ENCODE assay signal across 1 cellular context in the genomic region with DNA sequence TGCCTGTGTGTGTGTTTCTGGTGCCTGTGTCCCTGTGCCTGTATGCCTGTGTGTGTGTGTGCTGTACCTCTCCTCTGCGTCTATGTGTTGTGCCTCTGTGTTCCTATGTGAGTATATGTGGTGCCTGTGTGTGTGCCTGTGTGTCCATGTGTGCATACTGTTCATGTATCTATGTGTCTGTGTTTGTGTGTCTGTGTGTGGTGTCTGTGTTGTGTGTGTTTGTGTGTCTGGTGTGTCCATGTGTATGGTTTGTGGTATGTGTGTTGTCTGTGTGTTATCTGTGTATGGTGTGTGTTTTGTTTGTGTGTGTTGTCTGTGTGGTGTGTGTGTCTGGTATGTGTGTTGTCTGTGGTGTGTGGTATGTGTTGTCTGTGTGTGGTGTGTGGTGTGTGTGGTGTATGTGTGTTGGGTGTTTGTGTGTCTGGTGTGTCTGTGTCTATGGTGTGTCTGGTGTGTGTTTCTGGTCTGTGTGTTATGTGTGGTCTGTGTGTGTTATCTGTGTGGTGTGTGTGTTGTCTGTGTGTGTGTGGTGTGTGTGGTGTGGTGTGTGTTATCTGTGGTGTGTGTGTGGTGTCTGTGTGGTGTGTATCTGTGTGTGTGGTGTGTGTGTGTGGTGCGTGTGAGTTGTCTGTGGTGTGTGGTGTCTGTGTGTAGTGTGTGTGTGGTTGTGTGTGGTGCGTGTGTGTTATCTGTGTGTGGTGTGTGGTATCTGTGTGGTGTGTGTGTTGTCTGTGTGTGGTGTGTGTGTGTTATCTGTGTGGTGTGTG.
A peak's percentile ranks its signal among the peaks of the same experiment; 100 is the strongest.
TF ChIP-seq lines count a peak whose summit lies in the region.

No MANE protein-coding gene starts in this region.

TF ChIP-seq in WTC11, 78 proteins besides CTCF, POLR2A, EP300 and RAD21 (continued from another document):
- TF ChIP-seq, protein P1, sequence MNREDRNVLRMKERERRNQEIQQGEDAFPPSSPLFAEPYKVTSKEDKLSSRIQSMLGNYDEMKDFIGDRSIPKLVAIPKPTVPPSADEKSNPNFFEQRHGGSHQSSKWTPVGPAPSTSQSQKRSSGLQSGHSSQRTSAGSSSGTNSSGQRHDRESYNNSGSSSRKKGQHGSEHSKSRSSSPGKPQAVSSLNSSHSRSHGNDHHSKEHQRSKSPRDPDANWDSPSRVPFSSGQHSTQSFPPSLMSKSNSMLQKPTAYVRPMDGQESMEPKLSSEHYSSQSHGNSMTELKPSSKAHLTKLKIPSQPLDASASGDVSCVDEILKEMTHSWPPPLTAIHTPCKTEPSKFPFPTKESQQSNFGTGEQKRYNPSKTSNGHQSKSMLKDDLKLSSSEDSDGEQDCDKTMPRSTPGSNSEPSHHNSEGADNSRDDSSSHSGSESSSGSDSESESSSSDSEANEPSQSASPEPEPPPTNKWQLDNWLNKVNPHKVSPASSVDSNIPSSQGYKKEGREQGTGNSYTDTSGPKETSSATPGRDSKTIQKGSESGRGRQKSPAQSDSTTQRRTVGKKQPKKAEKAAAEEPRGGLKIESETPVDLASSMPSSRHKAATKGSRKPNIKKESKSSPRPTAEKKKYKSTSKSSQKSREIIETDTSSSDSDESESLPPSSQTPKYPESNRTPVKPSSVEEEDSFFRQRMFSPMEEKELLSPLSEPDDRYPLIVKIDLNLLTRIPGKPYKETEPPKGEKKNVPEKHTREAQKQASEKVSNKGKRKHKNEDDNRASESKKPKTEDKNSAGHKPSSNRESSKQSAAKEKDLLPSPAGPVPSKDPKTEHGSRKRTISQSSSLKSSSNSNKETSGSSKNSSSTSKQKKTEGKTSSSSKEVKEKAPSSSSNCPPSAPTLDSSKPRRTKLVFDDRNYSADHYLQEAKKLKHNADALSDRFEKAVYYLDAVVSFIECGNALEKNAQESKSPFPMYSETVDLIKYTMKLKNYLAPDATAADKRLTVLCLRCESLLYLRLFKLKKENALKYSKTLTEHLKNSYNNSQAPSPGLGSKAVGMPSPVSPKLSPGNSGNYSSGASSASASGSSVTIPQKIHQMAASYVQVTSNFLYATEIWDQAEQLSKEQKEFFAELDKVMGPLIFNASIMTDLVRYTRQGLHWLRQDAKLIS (CRISPR knock-in tag; IDR thresholded peaks at IDR 0.05; ENCODE audit: borderline replicate concordance) = no peak
- TF ChIP-seq, protein P2, sequence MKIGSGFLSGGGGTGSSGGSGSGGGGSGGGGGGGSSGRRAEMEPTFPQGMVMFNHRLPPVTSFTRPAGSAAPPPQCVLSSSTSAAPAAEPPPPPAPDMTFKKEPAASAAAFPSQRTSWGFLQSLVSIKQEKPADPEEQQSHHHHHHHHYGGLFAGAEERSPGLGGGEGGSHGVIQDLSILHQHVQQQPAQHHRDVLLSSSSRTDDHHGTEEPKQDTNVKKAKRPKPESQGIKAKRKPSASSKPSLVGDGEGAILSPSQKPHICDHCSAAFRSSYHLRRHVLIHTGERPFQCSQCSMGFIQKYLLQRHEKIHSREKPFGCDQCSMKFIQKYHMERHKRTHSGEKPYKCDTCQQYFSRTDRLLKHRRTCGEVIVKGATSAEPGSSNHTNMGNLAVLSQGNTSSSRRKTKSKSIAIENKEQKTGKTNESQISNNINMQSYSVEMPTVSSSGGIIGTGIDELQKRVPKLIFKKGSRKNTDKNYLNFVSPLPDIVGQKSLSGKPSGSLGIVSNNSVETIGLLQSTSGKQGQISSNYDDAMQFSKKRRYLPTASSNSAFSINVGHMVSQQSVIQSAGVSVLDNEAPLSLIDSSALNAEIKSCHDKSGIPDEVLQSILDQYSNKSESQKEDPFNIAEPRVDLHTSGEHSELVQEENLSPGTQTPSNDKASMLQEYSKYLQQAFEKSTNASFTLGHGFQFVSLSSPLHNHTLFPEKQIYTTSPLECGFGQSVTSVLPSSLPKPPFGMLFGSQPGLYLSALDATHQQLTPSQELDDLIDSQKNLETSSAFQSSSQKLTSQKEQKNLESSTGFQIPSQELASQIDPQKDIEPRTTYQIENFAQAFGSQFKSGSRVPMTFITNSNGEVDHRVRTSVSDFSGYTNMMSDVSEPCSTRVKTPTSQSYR (CRISPR knock-in tag; IDR thresholded peaks at IDR 0.05) = no peak
- TF ChIP-seq E2F5 (CRISPR knock-in tag; IDR thresholded peaks at IDR 0.05) = no peak
- no peak for TF ChIP-seq CREM (CRISPR knock-in tag; IDR thresholded peaks at IDR 0.05)
- no peak for TF ChIP-seq ETV6 (CRISPR knock-in tag; IDR thresholded peaks at IDR 0.05)
- peak; percentile 24; the same call in 1 of the 2 replicates for TF ChIP-seq NFE2L1 (CRISPR knock-in tag; IDR thresholded peaks at IDR 0.05)
- TF ChIP-seq, protein P3, sequence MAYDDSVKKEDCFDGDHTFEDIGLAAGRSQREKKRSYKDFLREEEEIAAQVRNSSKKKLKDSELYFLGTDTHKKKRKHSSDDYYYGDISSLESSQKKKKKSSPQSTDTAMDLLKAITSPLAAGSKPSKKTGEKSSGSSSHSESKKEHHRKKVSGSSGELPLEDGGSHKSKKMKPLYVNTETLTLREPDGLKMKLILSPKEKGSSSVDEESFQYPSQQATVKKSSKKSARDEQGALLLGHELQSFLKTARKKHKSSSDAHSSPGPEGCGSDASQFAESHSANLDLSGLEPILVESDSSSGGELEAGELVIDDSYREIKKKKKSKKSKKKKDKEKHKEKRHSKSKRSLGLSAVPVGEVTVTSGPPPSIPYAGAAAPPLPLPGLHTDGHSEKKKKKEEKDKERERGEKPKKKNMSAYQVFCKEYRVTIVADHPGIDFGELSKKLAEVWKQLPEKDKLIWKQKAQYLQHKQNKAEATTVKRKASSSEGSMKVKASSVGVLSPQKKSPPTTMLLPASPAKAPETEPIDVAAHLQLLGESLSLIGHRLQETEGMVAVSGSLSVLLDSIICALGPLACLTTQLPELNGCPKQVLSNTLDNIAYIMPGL (CRISPR knock-in tag; IDR thresholded peaks at IDR 0.05) = no peak
TF ChIP-seq in WTC11: peak in this region for 1.
